In the genomic region with DNA sequence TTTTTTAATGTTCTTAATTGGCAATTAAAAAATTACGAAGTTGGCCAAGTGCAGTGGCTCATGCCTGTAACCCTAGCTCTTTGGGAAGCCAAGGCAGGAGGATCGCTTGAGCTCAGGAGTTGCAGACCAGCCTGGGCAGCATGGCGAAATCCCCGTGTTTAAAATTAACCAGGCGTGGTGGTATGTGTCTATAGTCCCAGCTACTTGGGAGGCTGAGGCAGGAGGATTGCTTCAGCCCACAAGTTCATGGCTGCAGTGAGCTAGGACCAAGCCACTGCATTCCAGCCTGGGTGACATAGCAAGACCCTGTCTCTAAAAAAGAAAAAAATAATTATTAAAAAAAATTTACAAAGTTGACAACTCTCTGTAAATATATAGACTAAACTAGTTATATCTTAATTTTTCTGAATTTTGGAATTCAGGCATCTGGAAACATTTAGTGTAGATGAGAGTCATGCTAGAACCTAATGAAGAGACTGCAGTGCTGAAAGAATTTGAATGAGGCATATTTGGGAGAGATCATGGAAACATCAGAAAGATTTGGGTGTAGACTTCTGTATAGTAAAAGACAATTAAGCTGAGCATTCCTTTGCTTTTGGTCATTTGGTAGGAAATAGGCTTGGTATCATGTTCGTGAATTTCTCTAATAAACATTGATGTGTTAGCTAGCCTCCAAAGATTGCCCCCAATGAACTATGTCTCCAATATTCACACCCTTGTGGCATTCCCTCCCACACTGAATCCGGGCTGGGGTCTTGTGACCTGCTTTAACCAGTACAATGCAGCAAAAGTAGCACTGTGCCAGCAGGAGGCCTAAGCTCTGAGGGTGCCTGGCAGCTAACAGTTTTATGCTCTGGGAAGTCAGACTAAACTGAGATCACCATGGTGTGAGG, we compare ENCODE assay signal across 14 cellular contexts. TPM values are rescaled to one million over a fixed set of nuclear protein-coding genes. Genes with fewer than 3 reads are reported as not detected.
DNase-seq lines count a peak whose midpoint lies in the region; ATAC-seq and TF ChIP-seq lines count a peak whose summit lies in the region.
"Had no signal": no experiment of that assay in that cellular context is flagged by ENCODE, and none has a peak within 500 bp of the region (broad histone marks: within the 10 kb centered on the region; RNA-seq: fewer than 3 reads in every experiment).

No MANE protein-coding gene starts in this region.

- peaks cover 7% of the 10 kb centered on the region for H3K79me2 ChIP-seq in DND-41 (ENCODE audit: insufficient read depth, low read length)

- no peaks in the 10 kb centered on the region for H3K36me3 Mint-ChIP-seq in chondrocyte (ENCODE audit: low read depth)
- H3K36me3 Mint-ChIP-seq in activated T-cell treated with anti-CD3 and anti-CD28 coated beads, Interleukin-2, amount 50 U/mL, for 24 hours (ENCODE audit: low read depth) = peaks cover 10% of the 10 kb centered on the region

- no peak overlapping the region for H3K4me3 Mint-ChIP-seq in chondrocyte (ENCODE audit: unreplicated experiment)
- no peak overlapping the region for H3K4me3 Mint-ChIP-seq in activated T-cell treated with anti-CD3 and anti-CD28 coated beads, Interleukin-2, amount 50 U/mL, for 24 hours

- H3K4me1 ChIP-seq in DND-41 (ENCODE audit: insufficient read depth, low read length) (peaks cover 10% of the 10 kb centered on the region), neutrophil (ENCODE audit: control insufficient read depth in 1 of 2, insufficient read depth in 1 of 2, low read depth in 1 of 2, low read length in 1 of 2) (peaks cover 38 to 44% of the 10 kb centered on the region in 2 experiments)

- TF ChIP-seq CTCF in DND-41 (IDR thresholded peaks at IDR 0.05; ENCODE audit: borderline replicate concordance, extremely low read depth, low read length, poor library complexity, severe bottlenecking) (peak; percentile 6), chondrocyte (IDR thresholded peaks at IDR 0.05) (no peak), neutrophil (IDR thresholded peaks at IDR 0.05) (no peak)

- H3K4me2 ChIP-seq in DND-41 (ENCODE audit: insufficient read depth, low read length) = no peak overlapping the region
- H3K4me2 ChIP-seq: KMS-11 had no signal

- H3K9ac ChIP-seq in DND-41 (ENCODE audit: low read depth, low read length) = no peak overlapping the region
- H3K9ac ChIP-seq: KMS-11 had no signal

- no peaks in the 10 kb centered on the region for H3K9me3 Mint-ChIP-seq in chondrocyte (ENCODE audit: low read depth)
- no peaks in the 10 kb centered on the region for H3K9me3 Mint-ChIP-seq in activated T-cell treated with anti-CD3 and anti-CD28 coated beads, Interleukin-2, amount 50 U/mL, for 24 hours

- H3K27ac ChIP-seq in DND-41 (ENCODE audit: low read length) (no peak overlapping the region), neutrophil (peak overlapping the region; percentile 9)
- H3K27ac ChIP-seq: KMS-11 had no signal

- ATAC-seq in DND-41 (ENCODE audit: insufficient read depth, low read depth) = no peak

- H3K36me3 ChIP-seq in DND-41 (ENCODE audit: insufficient read depth, low read length) (no peaks in the 10 kb centered on the region; the same call in 1 of the 2 replicates), MG63 (peaks cover 6% of the 10 kb centered on the region; the same call in 1 of the 2 replicates), neutrophil (no peaks in the 10 kb centered on the region)

- H4K20me1 ChIP-seq in DND-41 (ENCODE audit: insufficient read depth, low read length) = peaks cover 6% of the 10 kb centered on the region; the same call in 1 of the 2 replicates

- H3K4me1 Mint-ChIP-seq in chondrocyte (ENCODE audit: low read depth) = peaks cover 31% of the 10 kb centered on the region
- peaks cover 16% of the 10 kb centered on the region for H3K4me1 Mint-ChIP-seq in activated T-cell treated with anti-CD3 and anti-CD28 coated beads, Interleukin-2, amount 50 U/mL, for 24 hours (ENCODE audit: low read depth)

- peak overlapping the region; percentile 60 for H3K27ac Mint-ChIP-seq in chondrocyte (ENCODE audit: unreplicated experiment)
- H3K27ac Mint-ChIP-seq in activated T-cell treated with anti-CD3 and anti-CD28 coated beads, Interleukin-2, amount 50 U/mL, for 24 hours = no peak overlapping the region

- no peak for DNase-seq in DND-41
- peak; percentile 67 for DNase-seq in MG63
- DNase-seq in chondrocyte (ENCODE audit: low spot score) = no peak
- no peak for DNase-seq in activated T-cell treated with anti-CD3 and anti-CD28 coated beads, Interleukin-2, amount 50 U/mL, for 24 hours
- DNase-seq in GF-D8 (lab: John Stamatoyannopoulos, UW) = no peak
- DNase-seq in activated CD4-positive, alpha-beta T cell treated with anti-CD3 and anti-CD28 coated beads for 4 hours = no peak
- no peak for DNase-seq in AML-193 (lab: John Stamatoyannopoulos, UW)
- DNase-seq: activated CD4-positive, alpha-beta T cell treated with anti-CD3 and anti-CD28 coated beads, Interleukin-2, amount 50 U/mL, for 4 hours; amygdala; NCI-H345; stimulated activated CD4-positive, alpha-beta T cell treated with anti-CD3 and anti-CD28 coated beads, Interleukin-2, amount 100 ng/mL, for 24 hours; stimulated activated naive CD4-positive, alpha-beta T cell treated with Interleukin-2 at 50 U/mL for 16 hours had no signal

- no peaks in the 10 kb centered on the region for H3K27me3 Mint-ChIP-seq in chondrocyte (ENCODE audit: low read depth)
- H3K27me3 Mint-ChIP-seq in activated T-cell treated with anti-CD3 and anti-CD28 coated beads, Interleukin-2, amount 50 U/mL, for 24 hours = no peaks in the 10 kb centered on the region

- H3K4me3 ChIP-seq in DND-41 (ENCODE audit: low read depth in 1 of 2, low read length in 2 of 2) (no peak overlapping the region), MG63 (no peak overlapping the region), neutrophil (ENCODE audit: low read depth in 1 of 2, low read length in 1 of 2) (no peak overlapping the region)

- H3K27me3 ChIP-seq in DND-41 (ENCODE audit: insufficient read depth, low read length, poor library complexity) (peaks cover 17% of the 10 kb centered on the region), MG63 (no peaks in the 10 kb centered on the region), neutrophil (no peaks in the 10 kb centered on the region)

- no peak overlapping the region for H2AFZ ChIP-seq in DND-41 (ENCODE audit: low read depth, low read length)

- H3K9me3 ChIP-seq in DND-41 (ENCODE audit: insufficient read depth, low read length, severe bottlenecking) (no peaks in the 10 kb centered on the region), MG63 (no peaks in the 10 kb centered on the region), neutrophil (no peaks in the 10 kb centered on the region)

RNA-seq across cellular contexts. Expression of a gene that starts 4.2 kb away (rescaled TPM):
- total RNA-seq in MG63 (2014; rRNA removed; shearing (Covaris generic); ENCODE audit: low replicate concordance) = 12.4 and 16.4 TPM in 2 replicates
- 60.9 to 69.7 TPM (median 63.9 TPM) in 3 replicates for total RNA-seq in chondrocyte
